11 cellular contexts compared by ENCODE assay signal in genomic region chr9:116157436-116158138, GRCh38. TPM values are rescaled to one million over a fixed set of nuclear protein-coding genes. Genes with fewer than 3 reads are reported as not detected.
DNase-seq lines count a peak whose midpoint lies in the region; ATAC-seq, FAIRE-seq and TF ChIP-seq lines count a peak whose summit lies in the region.
"Had no signal": no experiment of that assay in that cellular context is flagged by ENCODE, and none has a peak within 500 bp of the region (broad histone marks: within the 10 kb centered on the region; RNA-seq: fewer than 3 reads in every experiment).

No MANE protein-coding gene starts in this region.

- H3K4me3 ChIP-seq in bronchial epithelial cell (ENCODE audit: low read depth, low read length) (no peak overlapping the region), smooth muscle cell (peak overlapping the region; percentile 78)

- CTCF ChIA-PET in activated CD4-positive, alpha-beta T cell treated with anti-CD3 and anti-CD28 coated beads for 36 hours (lab: Charles Lee): no interaction called here

- no peaks in the 10 kb centered on the region for H3K36me3 Mint-ChIP-seq in activated CD4-positive, alpha-beta T cell treated with anti-CD3 and anti-CD28 coated beads for 36 hours (ENCODE audit: low read depth)

- peak overlapping the region; percentile 99 for H3K4me2 ChIP-seq in smooth muscle cell

- H3K27me3 ChIP-seq in bronchial epithelial cell (ENCODE audit: control insufficient read depth, insufficient read depth, low read length) (peaks cover 25% of the 10 kb centered on the region), smooth muscle cell (ENCODE audit: low read depth) (no peaks in the 10 kb centered on the region)

- POLR2A ChIA-PET in activated CD4-positive, alpha-beta T cell treated with anti-CD3 and anti-CD28 coated beads for 36 hours (lab: Charles Lee): no interaction called here

- DNase-seq in HCEC 1CT (peak; percentile 51), bronchial epithelial cell (ENCODE audit: low read depth) (no peak), iris pigment epithelial cell (ENCODE audit: low read depth) (peak; percentile 85), smooth muscle cell (lab: John Stamatoyannopoulos, UW; ENCODE audit: unreplicated experiment) (no peak), MV-4-11 (lab: John Stamatoyannopoulos, UW) (no peak), NCI-H446 (lab: John Stamatoyannopoulos, UW) (no peak)
- no peak for DNase-seq in activated CD4-positive, alpha-beta T cell treated with anti-CD3 and anti-CD28 coated beads for 36 hours
- DNase-seq: activated T-cell treated with anti-CD3 and anti-CD28 coated beads, Interleukin-2, amount 50 U/mL, for 72 hours; stimulated activated CD4-positive, alpha-beta T cell treated with anti-CD3 and anti-CD28 coated beads, Interleukin-4, amount 100 ng/mL, for 1 hour; T-helper 17 cell had no signal

- H3K36me3 ChIP-seq in bronchial epithelial cell (ENCODE audit: control insufficient read depth, insufficient read depth, low read length) (no peaks in the 10 kb centered on the region), smooth muscle cell (ENCODE audit: low read depth) (no peaks in the 10 kb centered on the region)

- no peak overlapping the region for H2AFZ ChIP-seq in smooth muscle cell (ENCODE audit: low read depth)

- H3K4me3 Mint-ChIP-seq in activated CD4-positive, alpha-beta T cell treated with anti-CD3 and anti-CD28 coated beads for 36 hours: no peak overlapping the region
- H3K4me3 Mint-ChIP-seq: activated T-cell treated with anti-CD3 and anti-CD28 coated beads, Interleukin-2, amount 50 U/mL, for 72 hours; T-helper 17 cell had no signal

- H3K79me2 ChIP-seq in smooth muscle cell (ENCODE audit: low read depth): peaks cover 68% of the 10 kb centered on the region

- H3K9me3 ChIP-seq in smooth muscle cell (replicated peaks; ENCODE audit: low read depth): no peaks in the 10 kb centered on the region

- H3K27ac ChIP-seq in smooth muscle cell (ENCODE audit: low read depth): peak overlapping the region; percentile 95

- TF ChIP-seq CTCF in bronchial epithelial cell (IDR thresholded peaks at IDR 0.05; ENCODE audit: insufficient read depth, low read length, severe bottlenecking): no peak
- TF ChIP-seq CTCF in smooth muscle cell (IDR thresholded peaks at IDR 0.05; ENCODE audit: borderline replicate concordance, insufficient read depth, poor library complexity, severe bottlenecking): no peak

- H4K20me1 ChIP-seq in smooth muscle cell (ENCODE audit: low read depth): peaks cover 26% of the 10 kb centered on the region

- H3K4me1 Mint-ChIP-seq in activated CD4-positive, alpha-beta T cell treated with anti-CD3 and anti-CD28 coated beads for 36 hours: peaks cover 11% of the 10 kb centered on the region

- H3K9me3 Mint-ChIP-seq in activated CD4-positive, alpha-beta T cell treated with anti-CD3 and anti-CD28 coated beads for 36 hours (ENCODE audit: low read depth): no peaks in the 10 kb centered on the region
- H3K9me3 Mint-ChIP-seq: activated T-cell treated with anti-CD3 and anti-CD28 coated beads, Interleukin-2, amount 50 U/mL, for 72 hours had no signal

- no peak overlapping the region for H3K27ac Mint-ChIP-seq in activated CD4-positive, alpha-beta T cell treated with anti-CD3 and anti-CD28 coated beads for 36 hours
- H3K27ac Mint-ChIP-seq: activated T-cell treated with anti-CD3 and anti-CD28 coated beads, Interleukin-2, amount 50 U/mL, for 72 hours; T-helper 17 cell had no signal

- intact Hi-C loops in activated CD4-positive, alpha-beta T cell treated with anti-CD3 and anti-CD28 coated beads for 36 hours (cut with DNase I, micrococcal nuclease): loop anchor here in 1 of 2 experiments (10.0 kb wide), 1 partner anchor 407 kb away; no protein-coding TSS in a partner anchor

- peaks cover 56% of the 10 kb centered on the region for H3K27me3 Mint-ChIP-seq in activated CD4-positive, alpha-beta T cell treated with anti-CD3 and anti-CD28 coated beads for 36 hours

- FAIRE-seq in bronchial epithelial cell (lab: Jason Lieb, UNC): peak; percentile 75

- WGBS in smooth muscle cell (ENCODE audit: low lambda C conversion rate): 25% methylated on average over 6 of the region's 6 CpGs

- H3K4me1 ChIP-seq in smooth muscle cell (ENCODE audit: low read depth): peaks cover 30% of the 10 kb centered on the region

- ATAC-seq in HG03439 (IDR thresholded peaks at IDR 0.05; ENCODE audit: unreplicated experiment): no peak
- no peak for ATAC-seq in activated CD4-positive, alpha-beta T cell treated with anti-CD3 and anti-CD28 coated beads for 36 hours
- ATAC-seq: activated T-cell treated with anti-CD3 and anti-CD28 coated beads, Interleukin-2, amount 50 U/mL, for 72 hours; T-helper 17 cell had no signal

- peak overlapping the region; percentile 91 for H3K9ac ChIP-seq in smooth muscle cell (ENCODE audit: low read depth)

- H3F3A ChIP-seq in smooth muscle cell (ENCODE audit: low read depth): peaks cover 17% of the 10 kb centered on the region

RNA-seq across cellular contexts. Expression of gene PAPPA, which starts 4.0 kb away (rescaled TPM):
- total RNA-seq in bronchial epithelial cell (0.13 and 1.3 TPM in 2 replicates), smooth muscle cell (99.2 and 114 TPM in 2 replicates)
- polyA plus RNA-seq in smooth muscle cell: 27.7 and 31.5 TPM in 2 replicates
- not detected for total RNA-seq in activated CD4-positive, alpha-beta T cell treated with anti-CD3 and anti-CD28 coated beads for 36 hours
- total RNA-seq: activated T-cell treated with anti-CD3 and anti-CD28 coated beads, Interleukin-2, amount 50 U/mL, for 72 hours had no signal

Comparison
In these comparisons a context has a peak if more than half of its experiments do, and no peak if none do; other contexts are left out.
1. DNase-seq: peak in HCEC 1CT (single experiment) and iris pigment epithelial cell (single experiment); none in bronchial epithelial cell (single experiment), smooth muscle cell (single experiment), MV-4-11 (single experiment), activated CD4-positive, alpha-beta T cell treated with anti-CD3 and anti-CD28 coated beads for 36 hours (single experiment) and NCI-H446 (0 of 2).
2. RNA of gene PAPPA, which starts 4.0 kb away (total RNA-seq): 99.2 to 114 TPM in smooth muscle cell; 0.13 to 1.3 TPM in bronchial epithelial cell and not detected in activated CD4-positive, alpha-beta T cell treated with anti-CD3 and anti-CD28 coated beads for 36 hours; every median in the first group is over 10 times any median in the second.